ENCODE assay signal across 1 cellular context in genomic region chr5:144202072-144202471, GRCh38.
TF ChIP-seq lines count a peak whose summit lies in the region.

No MANE protein-coding gene starts in this region.

TF ChIP-seq in IMR-90, 13 proteins besides CTCF, POLR2A, EP300 and RAD21:
- TF ChIP-seq MAFK (IDR thresholded peaks at IDR 0.05; ENCODE audit: low read depth, low read length) (0 out of 2 replicates have a peak, but pooled peaks have one; percentile 10), NFE2L2 (IDR thresholded peaks at IDR 0.05; ENCODE audit: low read depth, low read length) (no peak), CHD1 (IDR thresholded peaks at IDR 0.05; ENCODE audit: low read depth, low read length) (no peak)
- TF ChIP-seq, protein P1, sequence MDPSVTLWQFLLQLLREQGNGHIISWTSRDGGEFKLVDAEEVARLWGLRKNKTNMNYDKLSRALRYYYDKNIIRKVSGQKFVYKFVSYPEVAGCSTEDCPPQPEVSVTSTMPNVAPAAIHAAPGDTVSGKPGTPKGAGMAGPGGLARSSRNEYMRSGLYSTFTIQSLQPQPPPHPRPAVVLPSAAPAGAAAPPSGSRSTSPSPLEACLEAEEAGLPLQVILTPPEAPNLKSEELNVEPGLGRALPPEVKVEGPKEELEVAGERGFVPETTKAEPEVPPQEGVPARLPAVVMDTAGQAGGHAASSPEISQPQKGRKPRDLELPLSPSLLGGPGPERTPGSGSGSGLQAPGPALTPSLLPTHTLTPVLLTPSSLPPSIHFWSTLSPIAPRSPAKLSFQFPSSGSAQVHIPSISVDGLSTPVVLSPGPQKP (IDR thresholded peaks at IDR 0.05; ENCODE audit: borderline replicate concordance, low read depth, low read length), result no peak
